In genomic region chr1:2985121-2985561, GRCh38 we compare ENCODE assay signal across 20 cellular contexts. TPM values are rescaled to one million over a fixed set of nuclear protein-coding genes. Genes with fewer than 3 reads are reported as not detected.
A peak's percentile ranks its signal among the peaks of the same experiment; 100 is the strongest.
DNase-seq lines count a peak whose midpoint lies in the region; ATAC-seq and TF ChIP-seq lines count a peak whose summit lies in the region.
"Had no signal": no experiment of that assay in that cellular context is flagged by ENCODE, and none has a peak within 500 bp of the region (broad histone marks: within the 10 kb centered on the region; RNA-seq: fewer than 3 reads in every experiment).

No MANE protein-coding gene starts in this region.

- ATAC-seq in RWPE2 (ENCODE audit: low read depth): no peak
- no peak for ATAC-seq in natural killer cell
- no peak for ATAC-seq in HG03139 (IDR thresholded peaks at IDR 0.05; ENCODE audit: unreplicated experiment)
- ATAC-seq: activated CD4-positive, CD25-positive, alpha-beta regulatory T cell treated with anti-CD3 and anti-CD28 coated beads, Interleukin-2, amount 50 U/mL, for 24 hours had no signal

- H3K4me3 Mint-ChIP-seq in natural killer cell: no peak overlapping the region
- H3K4me3 Mint-ChIP-seq: activated naive CD4-positive, alpha-beta T cell treated with anti-CD3 and anti-CD28 coated beads, Interleukin-2, amount 50 U/mL, for 24 hours; neural crest cell had no signal

- H3K4me3 ChIP-seq in RWPE2 (ENCODE audit: severe bottlenecking) (no peak overlapping the region), dorsolateral prefrontal cortex (no peak overlapping the region), MG63 (no peak overlapping the region)
- H3K4me3 ChIP-seq: BLaER1, tibial artery had no signal

- H3K4me1 ChIP-seq in RWPE2 (ENCODE audit: insufficient read depth, poor library complexity, severe bottlenecking): no peaks in the 10 kb centered on the region

- H3K27me3 Mint-ChIP-seq in natural killer cell (ENCODE audit: low read depth in 2 of 2): peaks cover 0 to 7% of the 10 kb centered on the region in 2 donors
- H3K27me3 Mint-ChIP-seq: activated naive CD4-positive, alpha-beta T cell treated with anti-CD3 and anti-CD28 coated beads, Interleukin-2, amount 50 U/mL, for 24 hours had no signal

- peaks cover 0 to 4% of the 10 kb centered on the region in 2 donors for H3K9me3 Mint-ChIP-seq in natural killer cell
- H3K9me3 Mint-ChIP-seq: activated naive CD4-positive, alpha-beta T cell treated with anti-CD3 and anti-CD28 coated beads, Interleukin-2, amount 50 U/mL, for 24 hours had no signal

- H3K9me3 ChIP-seq in RWPE2 (ENCODE audit: severe bottlenecking) (no peaks in the 10 kb centered on the region), MG63 (no peaks in the 10 kb centered on the region)
- H3K9me3 ChIP-seq: BLaER1, tibial artery had no signal

- H3K27ac Mint-ChIP-seq in natural killer cell: no peak overlapping the region

- H3K27ac ChIP-seq in RWPE2 (ENCODE audit: poor library complexity, severe bottlenecking): no peak overlapping the region
- H3K27ac ChIP-seq in dorsolateral prefrontal cortex: peak overlapping the region in 58 of 59 donors; percentile 26 to 99 (median 92)
- H3K27ac ChIP-seq: BLaER1, tibial artery had no signal

- H3K36me3 ChIP-seq in RWPE2 (ENCODE audit: low read depth) (no peaks in the 10 kb centered on the region), MG63 (no peaks in the 10 kb centered on the region)
- H3K36me3 ChIP-seq: BLaER1, tibial artery had no signal

- H3K4me1 Mint-ChIP-seq in natural killer cell: no peaks in the 10 kb centered on the region
- H3K4me1 Mint-ChIP-seq: activated naive CD4-positive, alpha-beta T cell treated with anti-CD3 and anti-CD28 coated beads, Interleukin-2, amount 50 U/mL, for 24 hours; neural crest cell had no signal

- DNase-seq in RWPE2 (ENCODE audit: low spot score) (peak; percentile 36), dorsolateral prefrontal cortex (peak in 9 of 10 donors; percentile 57 to 86 (median 64)), natural killer cell (peak; percentile 7), superior temporal gyrus (ENCODE audit: extremely low spot score) (peak; percentile 67), GM19238 (ENCODE audit: insufficient read length, low spot score) (no peak), MG63 (no peak)
- DNase-seq: activated CD8-positive, alpha-beta memory T cell treated with anti-CD3 and anti-CD28 coated beads, Interleukin-2, amount 50 U/mL, for 4 hours; effector memory CD4-positive, alpha-beta T cell; NCI-H1436 treated with DMSO at 0.1 percent for 48 hours; stimulated activated CD4-positive, alpha-beta T cell treated with anti-CD3 and anti-CD28 coated beads, Interleukin-4, amount 100 ng/mL, for 4 hours had no signal

- intact Hi-C loops in dorsolateral prefrontal cortex (cut with DNase I): loop anchor here in 1 of 2 donors (10.0 kb wide), 1 partner anchor 70 kb away; no protein-coding TSS in a partner anchor
- intact Hi-C loops in natural killer cell (cut with micrococcal nuclease): no loop called here

- H3K27me3 ChIP-seq in RWPE2 (ENCODE audit: insufficient read depth, poor library complexity, severe bottlenecking) (no peaks in the 10 kb centered on the region), dorsolateral prefrontal cortex (peaks cover 0 to 4% (median 0%) of the 10 kb centered on the region in 45 donors), MG63 (no peaks in the 10 kb centered on the region)
- H3K27me3 ChIP-seq: BLaER1 had no signal

- no peaks in the 10 kb centered on the region for H3K36me3 Mint-ChIP-seq in natural killer cell
- H3K36me3 Mint-ChIP-seq: activated naive CD4-positive, alpha-beta T cell treated with anti-CD3 and anti-CD28 coated beads, Interleukin-2, amount 50 U/mL, for 24 hours had no signal

- TF ChIP-seq CTCF in RWPE2 (IDR thresholded peaks at IDR 0.05; ENCODE audit: poor library complexity, severe bottlenecking) (no peak), dorsolateral prefrontal cortex (IDR thresholded peaks at IDR 0.05 in 54 of 56, conservative IDR thresholded peaks at IDR 0.05 in 2 of 56; ENCODE audit: low read depth in 1 of 56, partially characterized antibody in 56 of 56) (peak in 1 of 56 donors; percentile 11), natural killer cell (IDR thresholded peaks at IDR 0.05) (no peak)

RNA-seq across cellular contexts. Expression of gene ACTRT2, which starts 36.1 kb away (rescaled TPM):
- under 1 TPM in 1 of 120 experiments, not detected in 119; 0.32 TPM for total RNA-seq in dorsolateral prefrontal cortex
- not detected for total RNA-seq in natural killer cell
- not detected in 2 replicates for total RNA-seq in MG63 (2014; rRNA removed; shearing (Covaris generic); ENCODE audit: low replicate concordance)
- total RNA-seq: HT-29, LHCN-M2, lower leg skin, NCI-H460, neural crest cell had no signal

Comparison
In these comparisons a context has a peak if more than half of its experiments do, and no peak if none do; other contexts are left out.
1. DNase-seq: peak in RWPE2 (single experiment), dorsolateral prefrontal cortex (9 of 10), natural killer cell (single experiment) and superior temporal gyrus (single experiment); none in GM19238 (single experiment) and MG63 (single experiment).